In the genomic region with DNA sequence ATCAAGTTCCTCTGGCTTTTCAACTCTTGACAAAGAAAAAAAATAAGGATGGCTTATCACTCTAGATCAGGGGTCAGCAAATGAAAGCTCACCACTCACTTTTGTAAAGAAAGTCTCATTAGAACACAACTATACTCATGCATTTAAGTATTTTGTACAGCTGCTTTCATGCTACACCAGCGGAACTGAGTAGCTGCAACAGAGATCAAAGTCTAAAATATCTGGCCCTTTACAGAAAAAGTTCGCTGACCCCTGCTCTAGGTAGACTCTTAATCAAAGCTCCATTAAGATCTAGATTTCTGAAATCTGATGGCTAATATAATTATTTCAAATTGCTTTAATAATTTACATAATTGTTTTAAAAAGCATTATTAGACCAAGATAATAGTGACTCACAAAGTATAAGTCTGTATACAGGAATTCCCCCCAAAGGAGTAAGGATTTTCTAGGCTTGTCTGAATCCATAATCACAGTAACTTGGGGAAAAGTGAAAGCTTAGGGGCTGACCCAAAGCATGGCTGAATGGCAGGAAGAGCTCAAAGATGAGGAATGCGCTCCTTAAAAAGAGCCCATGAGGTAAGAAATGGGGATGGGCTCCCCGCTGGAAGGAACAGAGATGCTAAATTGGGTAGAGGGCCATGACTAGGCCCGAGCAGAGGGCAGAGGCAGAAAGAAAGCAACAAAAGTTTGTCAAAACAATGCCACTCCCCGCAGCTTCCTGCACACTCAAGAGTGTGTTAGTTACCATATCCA, we compare ENCODE assay signal across 1 cellular context.
TF ChIP-seq lines count a peak whose summit lies in the region.

No MANE protein-coding gene starts in this region.

TF ChIP-seq in liver, 16 proteins besides CTCF, POLR2A, EP300 and RAD21 (continued from another document):
- TF ChIP-seq, protein P1, sequence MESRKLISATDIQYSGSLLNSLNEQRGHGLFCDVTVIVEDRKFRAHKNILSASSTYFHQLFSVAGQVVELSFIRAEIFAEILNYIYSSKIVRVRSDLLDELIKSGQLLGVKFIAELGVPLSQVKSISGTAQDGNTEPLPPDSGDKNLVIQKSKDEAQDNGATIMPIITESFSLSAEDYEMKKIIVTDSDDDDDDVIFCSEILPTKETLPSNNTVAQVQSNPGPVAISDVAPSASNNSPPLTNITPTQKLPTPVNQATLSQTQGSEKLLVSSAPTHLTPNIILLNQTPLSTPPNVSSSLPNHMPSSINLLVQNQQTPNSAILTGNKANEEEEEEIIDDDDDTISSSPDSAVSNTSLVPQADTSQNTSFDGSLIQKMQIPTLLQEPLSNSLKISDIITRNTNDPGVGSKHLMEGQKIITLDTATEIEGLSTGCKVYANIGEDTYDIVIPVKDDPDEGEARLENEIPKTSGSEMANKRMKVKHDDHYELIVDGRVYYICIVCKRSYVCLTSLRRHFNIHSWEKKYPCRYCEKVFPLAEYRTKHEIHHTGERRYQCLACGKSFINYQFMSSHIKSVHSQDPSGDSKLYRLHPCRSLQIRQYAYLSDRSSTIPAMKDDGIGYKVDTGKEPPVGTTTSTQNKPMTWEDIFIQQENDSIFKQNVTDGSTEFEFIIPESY (IDR thresholded peaks at IDR 0.05), result no peak
- no peak for TF ChIP-seq NR2F2 (IDR thresholded peaks at IDR 0.05)
- TF ChIP-seq EGR1 (IDR thresholded peaks at IDR 0.05; ENCODE audit: low read depth in 2 of 2), result no peak
- no peak for TF ChIP-seq GABPA (IDR thresholded peaks at IDR 0.05 in 1 of 2, conservative IDR thresholded peaks at IDR 0.05 in 1 of 2)
- no peak for TF ChIP-seq YY1 (IDR thresholded peaks at IDR 0.05)
- TF ChIP-seq JUND (IDR thresholded peaks at IDR 0.05), result no peak
- peak; percentile 53 for TF ChIP-seq HNF4G (IDR thresholded peaks at IDR 0.05)
- TF ChIP-seq SP1 (IDR thresholded peaks at IDR 0.05), result peak; percentile 45
